Comparison of ENCODE assay signal across 20 cellular contexts in the genomic region with DNA sequence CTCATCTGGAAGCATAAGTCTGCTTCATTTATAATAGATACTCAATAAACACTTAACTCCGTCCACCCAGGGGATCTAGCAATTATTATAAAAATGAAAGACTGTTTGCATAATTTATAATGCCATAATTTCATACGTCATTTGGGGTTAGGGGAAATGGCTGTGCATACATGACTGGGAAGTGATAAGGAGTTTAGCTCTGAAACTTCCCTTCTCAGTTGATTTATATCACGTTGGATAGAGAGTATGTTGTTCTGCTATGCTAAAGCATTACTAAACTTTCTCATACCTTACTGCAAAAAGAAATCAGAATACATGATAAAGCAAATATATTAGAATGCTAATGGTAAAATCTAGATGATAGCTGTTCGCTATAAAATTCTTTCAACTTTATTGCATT.
DNase-seq lines count a peak whose midpoint lies in the region; ATAC-seq and TF ChIP-seq lines count a peak whose summit lies in the region.
"Had no signal": no experiment of that assay in that cellular context is flagged by ENCODE, and none has a peak within 500 bp of the region (broad histone marks: within the 10 kb centered on the region; RNA-seq: fewer than 3 reads in every experiment).

No MANE protein-coding gene starts in this region.

- peak overlapping the region; percentile 73 for H3K27ac Mint-ChIP-seq in activated CD4-positive, alpha-beta T cell treated with anti-CD3 and anti-CD28 coated beads for 36 hours
- H3K27ac Mint-ChIP-seq in activated CD4-positive, alpha-beta T cell treated with anti-CD3 and anti-CD28 coated beads, Interleukin-2, amount 10 ng/mL, durations not matched to agents 7 days and 5 days: no peak overlapping the region
- H3K27ac Mint-ChIP-seq in natural killer cell (peak overlapping the region; percentile 57 to 88), WTC11 (no peak overlapping the region)
- H3K27ac Mint-ChIP-seq: H9 had no signal

- H3K9me3 Mint-ChIP-seq in activated CD4-positive, alpha-beta T cell treated with anti-CD3 and anti-CD28 coated beads for 36 hours (ENCODE audit: low read depth): peaks cover 1% of the 10 kb centered on the region
- no peaks in the 10 kb centered on the region for H3K9me3 Mint-ChIP-seq in activated CD4-positive, alpha-beta T cell treated with anti-CD3 and anti-CD28 coated beads, Interleukin-2, amount 10 ng/mL, durations not matched to agents 7 days and 5 days
- H3K9me3 Mint-ChIP-seq in natural killer cell: no peaks in the 10 kb centered on the region
- no peaks in the 10 kb centered on the region for H3K9me3 Mint-ChIP-seq in WTC11
- H3K9me3 Mint-ChIP-seq: H9 had no signal

- intact Hi-C loops in activated CD4-positive, alpha-beta T cell treated with anti-CD3 and anti-CD28 coated beads for 36 hours (cut with DNase I, micrococcal nuclease): no loop called here
- intact Hi-C loops in natural killer cell (cut with micrococcal nuclease): no loop called here

- POLR2A ChIA-PET in activated CD4-positive, alpha-beta T cell treated with anti-CD3 and anti-CD28 coated beads for 36 hours (lab: Charles Lee): no interaction called here
- POLR2A ChIA-PET in activated CD4-positive, alpha-beta T cell treated with anti-CD3 and anti-CD28 coated beads, Interleukin-2, amount 10 ng/mL, durations not matched to agents 7 days and 5 days (lab: Charles Lee): no interaction called here
- POLR2A ChIA-PET in WTC11 (lab: Charles Lee): no interaction called here

- TF ChIP-seq CTCF in natural killer cell (IDR thresholded peaks at IDR 0.05): no peak
- TF ChIP-seq CTCF in WTC11 (IDR thresholded peaks at IDR 0.05): no peak

- ATAC-seq in activated CD4-positive, alpha-beta T cell treated with anti-CD3 and anti-CD28 coated beads for 36 hours: no peak
- no peak for ATAC-seq in natural killer cell
- no peak for ATAC-seq in WTC11
- no peak for ATAC-seq in GM21360 (IDR thresholded peaks at IDR 0.05; ENCODE audit: unreplicated experiment)

- DNase-seq in activated CD4-positive, alpha-beta T cell treated with anti-CD3 and anti-CD28 coated beads for 36 hours: no peak
- DNase-seq in activated CD4-positive, alpha-beta T cell treated with anti-CD3 and anti-CD28 coated beads, Interleukin-2, amount 10 ng/mL, durations not matched to agents 7 days and 5 days: no peak
- DNase-seq in MV-4-11 (lab: John Stamatoyannopoulos, UW) (peak; percentile 13), amniotic epithelial cell (ENCODE audit: low read depth) (peak; percentile 41), natural killer cell (no peak), WTC11 (ENCODE audit: low spot score) (no peak), activated gamma-delta T cell treated with Interleukin-2 at 50 U/mL for 16 hours (no peak)
- DNase-seq: activated CD4-positive, alpha-beta T cell treated with anti-CD3 and anti-CD28 coated beads for 1 hour; activated naive CD4-positive, alpha-beta T cell treated with anti-CD3 and anti-CD28 coated beads, Interleukin-2, amount 50 U/mL, for 16 hours; brain microvascular endothelial cell; DMS79; H9; NCI-H1092; NCI-H2081 treated with DMSO at 0.1 percent for 48 hours; occipital lobe; SIG-M5; stimulated activated CD4-positive, alpha-beta T cell treated with anti-CD3 and anti-CD28 coated beads, Interleukin-12 subunit alpha, Interleukin-12 subunit beta, amount 100 ng/mL, for 4 hours; T-helper 2 cell; testis had no signal

- peaks cover 91% of the 10 kb centered on the region for H3K4me1 Mint-ChIP-seq in activated CD4-positive, alpha-beta T cell treated with anti-CD3 and anti-CD28 coated beads for 36 hours
- H3K4me1 Mint-ChIP-seq in activated CD4-positive, alpha-beta T cell treated with anti-CD3 and anti-CD28 coated beads, Interleukin-2, amount 10 ng/mL, durations not matched to agents 7 days and 5 days: peaks cover 69% of the 10 kb centered on the region
- peaks cover 84 to 90% of the 10 kb centered on the region in 2 donors for H3K4me1 Mint-ChIP-seq in natural killer cell
- H3K4me1 Mint-ChIP-seq in WTC11: 0 out of 2 replicates have a peak, but pooled peaks cover 3% of the 10 kb centered on the region

- no peaks in the 10 kb centered on the region for H3K27me3 Mint-ChIP-seq in activated CD4-positive, alpha-beta T cell treated with anti-CD3 and anti-CD28 coated beads for 36 hours
- H3K27me3 Mint-ChIP-seq in activated CD4-positive, alpha-beta T cell treated with anti-CD3 and anti-CD28 coated beads, Interleukin-2, amount 10 ng/mL, durations not matched to agents 7 days and 5 days: no peaks in the 10 kb centered on the region
- H3K27me3 Mint-ChIP-seq in natural killer cell (ENCODE audit: low read depth in 2 of 2) (no peaks in the 10 kb centered on the region), WTC11 (ENCODE audit: low read depth) (no peaks in the 10 kb centered on the region)

- peaks cover 18% of the 10 kb centered on the region for H3K36me3 Mint-ChIP-seq in activated CD4-positive, alpha-beta T cell treated with anti-CD3 and anti-CD28 coated beads for 36 hours (ENCODE audit: low read depth)
- peaks cover 25% of the 10 kb centered on the region for H3K36me3 Mint-ChIP-seq in activated CD4-positive, alpha-beta T cell treated with anti-CD3 and anti-CD28 coated beads, Interleukin-2, amount 10 ng/mL, durations not matched to agents 7 days and 5 days (ENCODE audit: low read depth)
- H3K36me3 Mint-ChIP-seq in natural killer cell (no peaks in the 10 kb centered on the region), WTC11 (no peaks in the 10 kb centered on the region)

- H3K4me3 Mint-ChIP-seq in activated CD4-positive, alpha-beta T cell treated with anti-CD3 and anti-CD28 coated beads for 36 hours: no peak overlapping the region
- no peak overlapping the region for H3K4me3 Mint-ChIP-seq in activated CD4-positive, alpha-beta T cell treated with anti-CD3 and anti-CD28 coated beads, Interleukin-2, amount 10 ng/mL, durations not matched to agents 7 days and 5 days
- H3K4me3 Mint-ChIP-seq in natural killer cell (no peak overlapping the region), WTC11 (no peak overlapping the region)
- H3K4me3 Mint-ChIP-seq: H9 had no signal

- CTCF ChIA-PET in activated CD4-positive, alpha-beta T cell treated with anti-CD3 and anti-CD28 coated beads for 36 hours (lab: Charles Lee): interaction anchor here (2.3 to 2.9 kb wide), 2 partner anchors 13 to 24 kb away, joined by 5 to 7 read pairs; no protein-coding TSS in a partner anchor
- CTCF ChIA-PET in activated CD4-positive, alpha-beta T cell treated with anti-CD3 and anti-CD28 coated beads, Interleukin-2, amount 10 ng/mL, durations not matched to agents 7 days and 5 days (lab: Charles Lee): no interaction called here
- CTCF ChIA-PET in WTC11 (lab: Charles Lee): no interaction called here

TF ChIP-seq in WTC11, 78 proteins besides CTCF, POLR2A, EP300 and RAD21 (continues in another document):
- TF ChIP-seq CREM (CRISPR knock-in tag; IDR thresholded peaks at IDR 0.05) (no peak), NFE2L1 (CRISPR knock-in tag; IDR thresholded peaks at IDR 0.05) (no peak), MXD4 (CRISPR knock-in tag; IDR thresholded peaks at IDR 0.05; ENCODE audit: borderline replicate concordance) (no peak), JUN (CRISPR knock-in tag; IDR thresholded peaks at IDR 0.05) (no peak), ZBTB43 (CRISPR knock-in tag; IDR thresholded peaks at IDR 0.05) (no peak), E2F5 (CRISPR knock-in tag; IDR thresholded peaks at IDR 0.05) (no peak), ZNF263 (CRISPR knock-in tag; IDR thresholded peaks at IDR 0.05; ENCODE audit: low read depth) (no peak), PRDM15 (CRISPR knock-in tag; IDR thresholded peaks at IDR 0.05) (no peak)

Comparison
In these comparisons a context has a peak if more than half of its experiments do, and no peak if none do; other contexts are left out.
1. H3K27ac Mint-ChIP-seq: peak in activated CD4-positive, alpha-beta T cell treated with anti-CD3 and anti-CD28 coated beads for 36 hours (single experiment) and natural killer cell (2 of 2); none in activated CD4-positive, alpha-beta T cell treated with anti-CD3 and anti-CD28 coated beads, Interleukin-2, amount 10 ng/mL, durations not matched to agents 7 days and 5 days (single experiment) and WTC11 (single experiment).
2. DNase-seq: peak in MV-4-11 (single experiment) and amniotic epithelial cell (single experiment); none in activated CD4-positive, alpha-beta T cell treated with anti-CD3 and anti-CD28 coated beads for 36 hours (single experiment), activated CD4-positive, alpha-beta T cell treated with anti-CD3 and anti-CD28 coated beads, Interleukin-2, amount 10 ng/mL, durations not matched to agents 7 days and 5 days (single experiment), natural killer cell (single experiment), WTC11 (single experiment) and activated gamma-delta T cell treated with Interleukin-2 at 50 U/mL for 16 hours (single experiment).